8 cellular contexts compared by ENCODE assay signal in the genomic region with DNA sequence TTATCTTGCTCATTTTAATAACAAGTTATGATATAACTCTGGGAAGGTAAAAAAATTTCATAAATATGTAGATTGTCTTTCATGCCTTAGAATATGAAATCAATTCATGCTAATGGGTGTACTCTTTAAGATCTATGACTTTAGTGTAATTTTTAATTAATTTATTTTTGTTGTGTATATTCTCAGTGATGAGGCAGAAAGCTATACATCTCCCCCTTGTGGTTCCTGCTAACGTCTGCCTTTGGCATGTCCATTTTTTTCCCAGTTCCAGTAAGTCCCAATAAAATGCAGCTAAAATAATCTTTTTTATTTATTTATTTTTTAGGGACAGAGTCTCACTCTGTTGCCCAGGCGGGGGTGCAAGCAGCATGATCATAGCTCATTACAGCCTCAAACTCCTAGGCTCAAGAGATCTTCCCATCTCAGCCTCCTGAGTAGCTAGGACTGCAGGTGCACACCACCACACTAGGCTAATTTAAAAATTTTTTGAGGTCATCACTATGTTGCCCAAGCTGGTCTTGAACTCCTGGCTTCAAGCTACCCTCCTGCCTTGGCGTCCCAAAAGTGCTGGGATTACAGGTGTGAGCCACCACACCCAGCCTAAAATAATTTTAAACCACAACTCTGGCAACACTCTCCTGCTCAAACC. TPM values are rescaled to one million over a fixed set of nuclear protein-coding genes. Genes with fewer than 3 reads are reported as not detected.
A peak's percentile ranks its signal among the peaks of the same experiment; 100 is the strongest.
DNase-seq lines count a peak whose midpoint lies in the region; ATAC-seq, FAIRE-seq and TF ChIP-seq lines count a peak whose summit lies in the region.

No MANE protein-coding gene starts in this region.

- H3K4me3 Mint-ChIP-seq in neural crest cell, result no peak overlapping the region
- H3K4me3 Mint-ChIP-seq in activated T-helper 17 cell treated with anti-CD3 and anti-CD28 coated beads, Interleukin-2, amount 50 U/mL, for 72 hours, result no peak overlapping the region

- peak; percentile 48 for DNase-seq in GM03348 (ENCODE audit: low spot score)
- peak; percentile 33 for DNase-seq in NB4 (ENCODE audit: low read depth)
- no peak for DNase-seq in body of pancreas
- DNase-seq in neural crest cell (ENCODE audit: low read depth, low spot score), result no peak
- DNase-seq in NK-92 treated with Interleukin-12 subunit alpha and Interleukin-12 subunit beta, amount 100 ng/mL, for 24 hours (lab: John Stamatoyannopoulos, UW), result no peak
- no peak for DNase-seq in GM12892 (ENCODE audit: insufficient read length)

- peaks cover 11% of the 10 kb centered on the region for H3K4me1 ChIP-seq in body of pancreas

- H3K27ac ChIP-seq in body of pancreas, result no peak overlapping the region

- no peaks in the 10 kb centered on the region for H3K36me3 ChIP-seq in body of pancreas (replicated peaks in 1 of 2; ENCODE audit: insufficient read depth in 1 of 2, low read depth in 2 of 2)

- TF ChIP-seq CTCF in NB4 (IDR thresholded peaks at IDR 0.05; ENCODE audit: low read depth, low read length) (peak; percentile 67), body of pancreas (IDR thresholded peaks at IDR 0.05) (peak; percentile 13 to 58 (median 46)), neural crest cell (conservative IDR thresholded peaks at IDR 0.05) (peak; percentile 74)

- FAIRE-seq in GM12892 (lab: Jason Lieb, UNC), result no peak

- H3K27me3 Mint-ChIP-seq in neural crest cell (ENCODE audit: low read depth), result peaks cover 50% of the 10 kb centered on the region
- H3K27me3 Mint-ChIP-seq in activated T-helper 17 cell treated with anti-CD3 and anti-CD28 coated beads, Interleukin-2, amount 50 U/mL, for 72 hours, result peaks cover 6% of the 10 kb centered on the region

- no peaks in the 10 kb centered on the region for H3K27me3 ChIP-seq in body of pancreas

- H3K36me3 Mint-ChIP-seq in neural crest cell (ENCODE audit: low read depth), result no peaks in the 10 kb centered on the region
- H3K36me3 Mint-ChIP-seq in activated T-helper 17 cell treated with anti-CD3 and anti-CD28 coated beads, Interleukin-2, amount 50 U/mL, for 72 hours (ENCODE audit: low read depth), result peaks cover 18% of the 10 kb centered on the region

- H3K27ac Mint-ChIP-seq in neural crest cell (ENCODE audit: unreplicated experiment), result no peak overlapping the region
- no peak overlapping the region for H3K27ac Mint-ChIP-seq in activated T-helper 17 cell treated with anti-CD3 and anti-CD28 coated beads, Interleukin-2, amount 50 U/mL, for 72 hours

- no peak for ATAC-seq in body of pancreas
- no peak for ATAC-seq in GM19351 (IDR thresholded peaks at IDR 0.05; ENCODE audit: unreplicated experiment)
- no peak for ATAC-seq in activated T-helper 17 cell treated with anti-CD3 and anti-CD28 coated beads, Interleukin-2, amount 50 U/mL, for 72 hours (replicated peaks)

- peaks cover 20% of the 10 kb centered on the region for H3K4me1 Mint-ChIP-seq in neural crest cell
- H3K4me1 Mint-ChIP-seq in activated T-helper 17 cell treated with anti-CD3 and anti-CD28 coated beads, Interleukin-2, amount 50 U/mL, for 72 hours, result peaks cover 10% of the 10 kb centered on the region

- H3K4me3 ChIP-seq in NB4 (ENCODE audit: low read depth, low read length) (no peak overlapping the region), body of pancreas (no peak overlapping the region)

- 27 to 29% methylated on average over 3 of the region's 3 CpGs for WGBS in body of pancreas, 2 donors

- intact Hi-C loops in body of pancreas (cut with DNase I), result no loop called here

- no peaks in the 10 kb centered on the region for H3K9me3 ChIP-seq in body of pancreas

- no peak for TF ChIP-seq POLR2A in NB4 (IDR thresholded peaks at IDR 0.05; ENCODE audit: extremely low read depth, insufficient read length)
- no peak for TF ChIP-seq POLR2A in body of pancreas (IDR thresholded peaks at IDR 0.05)
- no peak for TF ChIP-seq POLR2A in GM12892 (IDR thresholded peaks at IDR 0.05; ENCODE audit: low read depth, low read length)

- H3K9me3 Mint-ChIP-seq in neural crest cell, result no peaks in the 10 kb centered on the region
- H3K9me3 Mint-ChIP-seq in activated T-helper 17 cell treated with anti-CD3 and anti-CD28 coated beads, Interleukin-2, amount 50 U/mL, for 72 hours, result no peaks in the 10 kb centered on the region

RNA-seq across cellular contexts. Expression of gene CHURC1, which starts 3.3 kb away (rescaled TPM):
- total RNA-seq in body of pancreas (10 to 100 TPM; 29.1 to 43.2 TPM), neural crest cell (33.1 and 34.4 TPM in 2 replicates)
- total RNA-seq in activated T-helper 17 cell treated with anti-CD3 and anti-CD28 coated beads, Interleukin-2, amount 50 U/mL, for 72 hours, result 10 to 100 TPM; 53.8 to 56.0 TPM
- 53.2 TPM for polyA plus RNA-seq in GM12892 (2012; ENCODE audit: missing spikeins)

RNA-seq across cellular contexts. Expression of gene SPTB, which starts 31.3 kb away (rescaled TPM):
- total RNA-seq in body of pancreas (1 to 10 TPM; 3.4 to 8.6 TPM), neural crest cell (0.16 and 0.18 TPM in 2 replicates)
- under 1 TPM; 0.15 to 0.29 TPM for total RNA-seq in activated T-helper 17 cell treated with anti-CD3 and anti-CD28 coated beads, Interleukin-2, amount 50 U/mL, for 72 hours
- polyA plus RNA-seq in GM12892 (2012; ENCODE audit: missing spikeins), result 0.06 TPM

RNA-seq across cellular contexts. Expression of gene GPX2, which starts 31.6 kb away (rescaled TPM):
- total RNA-seq in body of pancreas (10 to 100 TPM; 14.3 to 26.7 TPM), neural crest cell (not detected in 2 replicates)
- total RNA-seq in activated T-helper 17 cell treated with anti-CD3 and anti-CD28 coated beads, Interleukin-2, amount 50 U/mL, for 72 hours, result not detected
- polyA plus RNA-seq in GM12892 (2012; ENCODE audit: missing spikeins), result 0.53 TPM

Comparison
In these comparisons a context has a peak if more than half of its experiments do, and no peak if none do; other contexts are left out.
1. DNase-seq: peak in GM03348 (single experiment) and NB4 (single experiment); none in body of pancreas (0 of 4), neural crest cell (single experiment), NK-92 treated with Interleukin-12 subunit alpha and Interleukin-12 subunit beta, amount 100 ng/mL, for 24 hours (single experiment) and GM12892 (single experiment).
2. RNA of gene GPX2, which starts 31.6 kb away (total RNA-seq): 14.3 to 26.7 TPM in body of pancreas; not detected in neural crest cell and not detected in activated T-helper 17 cell treated with anti-CD3 and anti-CD28 coated beads, Interleukin-2, amount 50 U/mL, for 72 hours; every median in the first group is over 10 times any median in the second.
3. Peak in every context shown above with its lines, with median percentiles within 50 percentile points of each other: CTCF ChIP-seq.